22 cellular contexts compared by ENCODE assay signal in the genomic region with DNA sequence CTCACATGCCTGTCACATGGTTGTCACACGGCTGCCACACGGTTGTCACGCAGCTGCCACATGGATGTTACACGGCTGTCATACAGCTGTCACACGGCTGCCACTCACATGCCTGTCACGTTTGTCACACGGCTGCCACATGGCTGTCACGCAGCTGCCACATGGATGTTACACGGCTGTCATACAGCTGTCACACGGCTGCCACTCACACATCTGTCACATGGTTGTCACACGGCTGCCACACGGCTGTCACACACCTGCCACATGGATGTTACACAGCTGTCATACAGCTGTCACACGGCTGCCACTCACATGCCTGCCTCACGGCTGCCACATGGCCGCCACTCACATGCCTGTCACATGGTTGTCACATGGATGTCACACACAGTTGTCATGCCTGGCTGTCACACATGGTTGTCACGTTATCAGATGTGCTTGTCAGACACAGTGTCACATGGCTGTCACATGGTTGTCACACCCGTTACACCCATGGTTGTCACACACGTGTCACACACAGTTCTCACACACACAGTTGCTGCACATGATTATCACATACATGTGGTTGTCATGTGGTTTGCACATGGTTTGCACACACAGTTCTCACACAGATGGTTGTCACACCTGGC. TPM values are rescaled to one million over a fixed set of nuclear protein-coding genes. Genes with fewer than 3 reads are reported as not detected.
A peak's percentile ranks its signal among the peaks of the same experiment; 100 is the strongest.
DNase-seq lines count a peak whose midpoint lies in the region; ATAC-seq, FAIRE-seq and TF ChIP-seq lines count a peak whose summit lies in the region.
"Had no signal": no experiment of that assay in that cellular context is flagged by ENCODE, and none has a peak within 500 bp of the region (broad histone marks: within the 10 kb centered on the region; RNA-seq: fewer than 3 reads in every experiment).

No MANE protein-coding gene starts in this region.

- H3K36me3 Mint-ChIP-seq in endodermal cell (ENCODE audit: low read depth) (no peaks in the 10 kb centered on the region), neural crest cell (ENCODE audit: low read depth) (no peaks in the 10 kb centered on the region)
- no peaks in the 10 kb centered on the region for H3K36me3 Mint-ChIP-seq in natural killer cell treated with Interleukin-12 subunit alpha and Interleukin-12 subunit beta and Interleukin-15 and Interleukin-18, amount 100 ng/mL, for 72 hours

- 47% methylated on average over 9 of the region's 18 CpGs for WGBS in A549 (ENCODE audit: missing lambda C conversion rate)
- 93 to 95% methylated on average over 16 to 18 of the region's 18 CpGs for WGBS in endodermal cell (ENCODE audit: insufficient coverage in 1 of 2, insufficient read length in 1 of 2), 2 experiments

- H3K4me1 Mint-ChIP-seq in endodermal cell: no peaks in the 10 kb centered on the region
- H3K4me1 Mint-ChIP-seq in neural crest cell: no peaks in the 10 kb centered on the region
- H3K4me1 Mint-ChIP-seq in natural killer cell treated with Interleukin-12 subunit alpha and Interleukin-12 subunit beta and Interleukin-15 and Interleukin-18, amount 100 ng/mL, for 72 hours (ENCODE audit: low read depth in 2 of 2): peaks cover 5 to 6% of the 10 kb centered on the region in 2 donors

- H3K9me3 ChIP-seq in A549 (no peaks in the 10 kb centered on the region), endodermal cell (ENCODE audit: control insufficient read depth, low read length) (no peaks in the 10 kb centered on the region), breast epithelium (no peaks in the 10 kb centered on the region)

- TF ChIP-seq RAD21 in A549 (conservative IDR thresholded peaks at IDR 0.05 in 1 of 2, IDR thresholded peaks at IDR 0.05 in 1 of 2): no peak

- H3K9me3 Mint-ChIP-seq in endodermal cell: no peaks in the 10 kb centered on the region
- H3K9me3 Mint-ChIP-seq in neural crest cell: no peaks in the 10 kb centered on the region
- no peaks in the 10 kb centered on the region for H3K9me3 Mint-ChIP-seq in natural killer cell treated with Interleukin-12 subunit alpha and Interleukin-12 subunit beta and Interleukin-15 and Interleukin-18, amount 100 ng/mL, for 72 hours

- H3K36me3 ChIP-seq in endodermal cell (ENCODE audit: control insufficient read depth, insufficient read depth, low read length) (no peaks in the 10 kb centered on the region), breast epithelium (no peaks in the 10 kb centered on the region)

- no peak overlapping the region for H3K4me3 ChIP-seq in A549
- H3K4me3 ChIP-seq in endodermal cell (ENCODE audit: low read length): no peak overlapping the region
- no peak overlapping the region for H3K4me3 ChIP-seq in breast epithelium

- H3K27ac Mint-ChIP-seq in endodermal cell (no peak overlapping the region), neural crest cell (ENCODE audit: unreplicated experiment) (peak overlapping the region; percentile 27)
- H3K27ac Mint-ChIP-seq in natural killer cell treated with Interleukin-12 subunit alpha and Interleukin-12 subunit beta and Interleukin-15 and Interleukin-18, amount 100 ng/mL, for 72 hours: no peak overlapping the region

- no peak overlapping the region for H3K4me3 Mint-ChIP-seq in endodermal cell
- H3K4me3 Mint-ChIP-seq in neural crest cell: no peak overlapping the region
- no peak overlapping the region for H3K4me3 Mint-ChIP-seq in natural killer cell treated with Interleukin-12 subunit alpha and Interleukin-12 subunit beta and Interleukin-15 and Interleukin-18, amount 100 ng/mL, for 72 hours

- peaks cover 3% of the 10 kb centered on the region for H3K27me3 Mint-ChIP-seq in endodermal cell (ENCODE audit: insufficient read depth)
- peaks cover 39% of the 10 kb centered on the region for H3K27me3 Mint-ChIP-seq in neural crest cell (ENCODE audit: low read depth)
- peaks cover 7 to 9% of the 10 kb centered on the region in 2 donors for H3K27me3 Mint-ChIP-seq in natural killer cell treated with Interleukin-12 subunit alpha and Interleukin-12 subunit beta and Interleukin-15 and Interleukin-18, amount 100 ng/mL, for 72 hours

- H3K9ac ChIP-seq in endodermal cell (ENCODE audit: extremely low read depth, low read length, poor library complexity, severe bottlenecking): no peak overlapping the region

- FAIRE-seq in A549 (lab: Jason Lieb, UNC): no peak
- peak; percentile 81 for FAIRE-seq in HTR-8/SVneo (lab: Jason Lieb, UNC)
- FAIRE-seq: GM19239, H54 had no signal

- no peak overlapping the region for H3K4me2 ChIP-seq in A549

- POLR2A ChIA-PET in A549 (lab: Yijun Ruan, JAX): no interaction called here

- H3K27me3 ChIP-seq in endodermal cell (ENCODE audit: control insufficient read depth, insufficient read depth, low read length, poor library complexity, severe bottlenecking) (peaks cover 6% of the 10 kb centered on the region), breast epithelium (peaks cover 0 to 38% of the 10 kb centered on the region in 2 donors)

- TF ChIP-seq POLR2A in A549 (IDR thresholded peaks at IDR 0.05; ENCODE audit: low read length) (no peak), breast epithelium (IDR thresholded peaks at IDR 0.05) (no peak)

- H3K4me1 ChIP-seq in A549 (no peaks in the 10 kb centered on the region), endodermal cell (ENCODE audit: control insufficient read depth, insufficient read depth, low read length) (no peaks in the 10 kb centered on the region), breast epithelium (no peaks in the 10 kb centered on the region)

- ATAC-seq in A549: no peak
- no peak for ATAC-seq in natural killer cell treated with Interleukin-12 subunit alpha and Interleukin-12 subunit beta and Interleukin-15 and Interleukin-18, amount 100 ng/mL, for 72 hours

- no peak for TF ChIP-seq EP300 in A549 (IDR thresholded peaks at IDR 0.05)

- H3K27ac ChIP-seq in A549: no peak overlapping the region
- H3K27ac ChIP-seq in endodermal cell (ENCODE audit: low read depth, low read length): no peak overlapping the region
- H3K27ac ChIP-seq in breast epithelium: no peak overlapping the region

- CTCF ChIA-PET in A549 (lab: Yijun Ruan, JAX): no interaction called here

- TF ChIP-seq CTCF in A549 (IDR thresholded peaks at IDR 0.05): no peak
- no peak for TF ChIP-seq CTCF in endodermal cell (conservative IDR thresholded peaks at IDR 0.05)
- TF ChIP-seq CTCF in neural crest cell (conservative IDR thresholded peaks at IDR 0.05): no peak
- TF ChIP-seq CTCF in breast epithelium (IDR thresholded peaks at IDR 0.05): no peak

- intact Hi-C loops in breast epithelium (cut with DNase I; ENCODE audit: low total_unique reads): no loop called here

- no peak for DNase-seq in A549 (ENCODE audit: low read depth in 1 of 2, low spot score in 1 of 2)
- DNase-seq in HTR-8/SVneo (ENCODE audit: insufficient read length, low spot score): no peak
- peak; percentile 20 for DNase-seq in endodermal cell
- DNase-seq in neural crest cell (ENCODE audit: low read depth, low spot score): no peak
- no peak for DNase-seq in stimulated activated CD8-positive, alpha-beta memory T cell treated with anti-CD3 and anti-CD28 coated beads, Interleukin-4, amount 100 ng/mL, for 48 hours
- no peak for DNase-seq in DMS 273 treated with DMSO at 0.1 percent for 48 hours (lab: John Stamatoyannopoulos, UW)
- no peak for DNase-seq in breast epithelium (ENCODE audit: low spot score in 2 of 2)
- DNase-seq in natural killer cell treated with Interleukin-12 subunit alpha and Interleukin-12 subunit beta and Interleukin-15 and Interleukin-18, amount 100 ng/mL, for 72 hours (ENCODE audit: low spot score): no peak
- DNase-seq: C1 segment of cervical spinal cord; DMS153; MM.1S; NCI-H1417; NCI-H1930; NCI-H2171; NCI-H446 treated with DMSO at 0.1 percent for 48 hours; NK-92 treated with Interleukin-12 subunit alpha and Interleukin-12 subunit beta, amount 100 ng/mL, for 24 hours; RPMI8226; SIG-M5 had no signal

TF ChIP-seq in A549, 52 proteins besides CTCF, POLR2A, EP300 and RAD21:
- TF ChIP-seq USF2 (IDR thresholded peaks at IDR 0.05) (peak; percentile 27; the same call in 1 of the 2 replicates), EHF (CRISPR knock-in tag; IDR thresholded peaks at IDR 0.05) (no peak)

RNA-seq across cellular contexts. Expression of gene KCNG2, which starts 19.4 kb away (rescaled TPM):
- polyA plus RNA-seq in A549 (2011; rRNA removed) (not detected in 2 replicates), A549 (2017; fragmentation: RNase III; extraction: RNeasy Plus Mini Kit Qiagen cat#74134 plus additional on column Dnase treatment) (not detected in 3 replicates)
- not detected in 2 replicates for polyA plus RNA-seq in A549 (2012; cell fraction: cytosol; rRNA removed)
- 0.04 TPM in 1 of 2 replicates, not detected in the other for polyA plus RNA-seq in A549 (2012; cell fraction: nucleus; rRNA removed)
- polyA minus RNA-seq in A549 (2011; rRNA and poly(A)+ RNA removed): not detected in 2 replicates
- total RNA-seq in endodermal cell (not detected), neural crest cell (not detected in 2 replicates), breast epithelium (1 to 10 TPM in 1 of 3 donors, under 1 TPM in 2; 0.32 to 1.6 (median 0.66) TPM)
- 0.32 TPM for polyA plus RNA-seq in endodermal cell (2013, experiment 1 of 2)
- not detected for polyA plus RNA-seq in endodermal cell (2013, experiment 2 of 2)
- not detected for total RNA-seq in natural killer cell treated with Interleukin-12 subunit alpha and Interleukin-12 subunit beta and Interleukin-15 and Interleukin-18, amount 100 ng/mL, for 72 hours
- total RNA-seq: A172, OCI-LY7 had no signal
